In the genomic region with DNA sequence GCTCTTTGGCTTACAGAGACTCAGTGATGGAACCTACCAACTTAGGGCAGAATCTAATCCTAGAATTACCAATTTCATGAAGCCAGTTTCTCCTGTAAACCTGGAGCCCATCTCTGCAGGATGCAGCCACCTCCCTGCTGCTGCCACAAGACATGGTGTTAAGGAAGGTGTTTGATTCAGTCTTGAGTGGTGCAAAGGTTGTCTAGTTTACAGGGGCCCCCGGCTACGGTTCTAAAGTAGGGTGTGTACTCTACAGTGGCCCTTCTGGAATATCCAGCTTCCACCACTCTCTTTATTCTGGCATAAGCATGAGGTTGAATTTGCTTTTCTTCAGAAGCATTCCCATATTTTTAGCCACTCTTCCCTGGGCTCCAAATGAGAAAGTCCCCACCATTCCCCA, we compare ENCODE assay signal across 11 cellular contexts.
"Had no signal": no experiment of that assay in that cellular context is flagged by ENCODE, and none has a peak within 500 bp of the region (broad histone marks: within the 10 kb centered on the region; RNA-seq: fewer than 3 reads in every experiment).

No MANE protein-coding gene starts in this region.

- H3K4me3 ChIP-seq: GM23248, GM23338, HAP-1 had no signal

- H2AFZ ChIP-seq: GM23248, GM23338 had no signal

- H3K4me1 ChIP-seq: HAP-1 had no signal

- H3K36me3 ChIP-seq: HAP-1 had no signal

- H3K27ac ChIP-seq: GM23248 had no signal

- H3K9me3 ChIP-seq: HAP-1 had no signal

- ATAC-seq: GM23338, HCT116 had no signal

- FAIRE-seq: H1, H54 had no signal

- H3K4me2 ChIP-seq: GM23338 had no signal

- DNase-seq: GM23248, GOT3, H7, H9, HCEC 1CT, HFFc6 had no signal
